25 cellular contexts compared by ENCODE assay signal in the genomic region with DNA sequence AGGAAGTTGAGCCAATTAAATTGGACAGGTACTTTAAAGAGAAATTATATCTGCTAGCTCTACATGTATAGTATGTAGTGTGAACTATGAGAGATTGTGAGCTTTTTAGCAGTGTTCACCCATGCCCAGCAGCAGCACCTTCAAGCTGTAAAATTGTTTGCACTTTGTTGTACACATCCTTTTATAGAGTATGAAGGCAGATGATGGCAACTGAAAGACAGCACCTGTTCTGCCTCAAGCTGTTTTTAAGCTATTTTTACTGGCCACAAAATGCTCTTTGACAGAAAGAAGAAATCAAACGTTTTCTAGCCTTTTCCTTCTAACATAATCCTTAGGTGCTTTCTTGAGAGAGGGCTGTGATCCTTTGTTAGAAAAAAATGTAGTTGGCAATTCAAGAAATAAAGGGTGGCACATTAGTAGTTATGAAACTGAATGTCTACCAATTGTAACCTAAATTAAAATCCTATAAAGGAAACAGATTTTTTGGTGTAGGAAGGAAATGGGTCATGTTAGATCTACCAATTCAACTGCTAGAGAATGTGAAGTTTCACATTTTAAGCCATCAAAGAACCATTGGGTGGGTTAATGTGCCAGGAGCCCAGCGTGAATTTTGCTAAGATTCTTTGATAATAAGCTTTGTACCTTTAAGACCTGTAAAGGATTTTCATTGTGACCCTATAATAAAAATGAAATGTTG. TPM values are rescaled to one million over a fixed set of nuclear protein-coding genes. Genes with fewer than 3 reads are reported as not detected.
A peak's percentile ranks its signal among the peaks of the same experiment; 100 is the strongest.
DNase-seq lines count a peak whose midpoint lies in the region; ATAC-seq and TF ChIP-seq lines count a peak whose summit lies in the region.
"Had no signal": no experiment of that assay in that cellular context is flagged by ENCODE, and none has a peak within 500 bp of the region (broad histone marks: within the 10 kb centered on the region; RNA-seq: fewer than 3 reads in every experiment).

No MANE protein-coding gene starts in this region.

- no peaks in the 10 kb centered on the region for H3K36me3 ChIP-seq in CD4-positive, CD25-positive, alpha-beta regulatory T cell (ENCODE audit: control insufficient read depth, insufficient read depth, low read length)
- peaks cover 24% of the 10 kb centered on the region for H3K36me3 ChIP-seq in OCI-LY7 (ENCODE audit: insufficient read depth, low read length)
- H3K36me3 ChIP-seq: neutrophil had no signal

- peaks cover 14 to 41% (median 34%) of the 10 kb centered on the region in 4 donors for H3K4me1 Mint-ChIP-seq in CD4-positive, CD25-positive, alpha-beta regulatory T cell

- peaks cover 39% of the 10 kb centered on the region; the same call in 1 of the 2 replicates for H3K79me2 ChIP-seq in OCI-LY7 (ENCODE audit: insufficient read depth, low read depth, low read length)

- H3K27me3 Mint-ChIP-seq in CD4-positive, CD25-positive, alpha-beta regulatory T cell = no peaks in the 10 kb centered on the region

- peaks cover 0 to 11% (median 0%) of the 10 kb centered on the region in 7 donors for H3K9me3 Mint-ChIP-seq in CD4-positive, CD25-positive, alpha-beta regulatory T cell

- no peak overlapping the region for H2AFZ ChIP-seq in OCI-LY7 (ENCODE audit: low read length)

- peak; percentile 42 to 55 for ATAC-seq in CD4-positive, CD25-positive, alpha-beta regulatory T cell (ENCODE audit: low read depth in 2 of 2)
- ATAC-seq in GM18502 (IDR thresholded peaks at IDR 0.05; ENCODE audit: poor library complexity, unreplicated experiment) (peak; percentile 51), HG03097 (IDR thresholded peaks at IDR 0.05; ENCODE audit: low FRiP score, unreplicated experiment) (peak; percentile 43), GM18870 (IDR thresholded peaks at IDR 0.05; ENCODE audit: unreplicated experiment) (no peak), HG03520 (IDR thresholded peaks at IDR 0.05; ENCODE audit: unreplicated experiment) (no peak), GM19035 (IDR thresholded peaks at IDR 0.05; ENCODE audit: unreplicated experiment) (no peak)
- ATAC-seq: heart left ventricle, K562, right cardiac atrium had no signal

- peak overlapping the region; percentile 41 for H3K4me2 ChIP-seq in OCI-LY7 (ENCODE audit: low read length)

- H3K9me3 ChIP-seq in CD4-positive, CD25-positive, alpha-beta regulatory T cell (ENCODE audit: control insufficient read depth in 2 of 2, low read length in 2 of 2) = peaks cover 9 to 10% of the 10 kb centered on the region in 2 experiments
- peaks cover 20% of the 10 kb centered on the region for H3K9me3 ChIP-seq in OCI-LY7 (ENCODE audit: low read length)

- intact Hi-C loops in OCI-LY7 (cut with micrococcal nuclease; ENCODE audit: unreplicated experiment) = loop anchor here (2.0 kb wide), 1 partner anchor 60 kb away; a partner anchor contains a TSS

- no peak for TF ChIP-seq CTCF in OCI-LY7 (conservative IDR thresholded peaks at IDR 0.05; ENCODE audit: low read length)

- no TSS peak for BruUV-seq in OCI-LY7 (replicated peaks; lab: Mats Ljungman, UMichigan)

- POLR2A ChIA-PET in OCI-LY7 (lab: Charles Lee) = interaction anchor here (0.5 to 2.5 kb wide), 17 partner anchors 9 to 841 kb away, joined by 3 to 16 read pairs (median 5); a partner anchor contains a TSS

- H3K27ac Mint-ChIP-seq in CD4-positive, CD25-positive, alpha-beta regulatory T cell = peak overlapping the region; percentile 69 to 80 (median 79)

- H3K27ac ChIP-seq in CD4-positive, CD25-positive, alpha-beta regulatory T cell (ENCODE audit: insufficient read depth, low read length, poor library complexity, severe bottlenecking) = peak overlapping the region; percentile 52
- H3K27ac ChIP-seq in OCI-LY7 (ENCODE audit: low read depth, low read length, poor library complexity, severe bottlenecking) = peak overlapping the region; percentile 82
- H3K27ac ChIP-seq: heart left ventricle, neutrophil had no signal

- H3K27me3 ChIP-seq in CD4-positive, CD25-positive, alpha-beta regulatory T cell (ENCODE audit: control insufficient read depth, insufficient read depth, low read length) = no peaks in the 10 kb centered on the region
- H3K27me3 ChIP-seq: heart left ventricle, neutrophil had no signal

- CTCF ChIA-PET in OCI-LY7 (lab: Charles Lee; ENCODE audit: unreplicated experiment) = interaction anchor here (1.1 kb wide), 1 partner anchor 119 kb away, joined by 3 read pairs; no protein-coding TSS in a partner anchor

- no peaks in the 10 kb centered on the region for H3K9me2 ChIP-seq in OCI-LY7 (ENCODE audit: insufficient read depth, low read length)

- peaks cover 9% of the 10 kb centered on the region for H3K36me3 Mint-ChIP-seq in CD4-positive, CD25-positive, alpha-beta regulatory T cell

- peak overlapping the region in 3 of 4 donors; percentile 34 to 85 (median 44) for H3K4me3 Mint-ChIP-seq in CD4-positive, CD25-positive, alpha-beta regulatory T cell

- DNase-seq in CD4-positive, CD25-positive, alpha-beta regulatory T cell = peak in 2 of 3 donors; percentile 16 to 23
- peak; percentile 69 for DNase-seq in OCI-LY7 (ENCODE audit: low spot score)
- no peak for DNase-seq in GM03348 (ENCODE audit: low spot score)
- DNase-seq: activated CD4-positive, CD25-positive, alpha-beta regulatory T cell; activated CD8-positive, alpha-beta memory T cell treated with anti-CD3 and anti-CD28 coated beads, Interleukin-2, amount 50 U/mL, for 48 hours; caudate nucleus; DMS 273 treated with DMSO at 0.1 percent for 48 hours; effector CD4-positive, alpha-beta T cell; H7; heart left ventricle; islet precursor cell; mesendoderm; NCI-H1436; NCI-H524; right cardiac atrium; stimulated activated CD4-positive, alpha-beta T cell treated with anti-CD3 and anti-CD28 coated beads, Interleukin-1b, Interleukin-23, amount 100 ng/mL, for 48 hours; substantia nigra; T-helper 1 cell had no signal

- H4K20me1 ChIP-seq in OCI-LY7 (ENCODE audit: insufficient read depth, low read length) = no peaks in the 10 kb centered on the region

- H3K4me3 ChIP-seq in CD4-positive, CD25-positive, alpha-beta regulatory T cell (ENCODE audit: low read depth, low read length) = peak overlapping the region; percentile 8
- H3K4me3 ChIP-seq in OCI-LY7 (ENCODE audit: low read depth, low read length, poor library complexity, severe bottlenecking) = no peak overlapping the region
- H3K4me3 ChIP-seq: heart left ventricle, K562 had no signal

- peaks cover 16% of the 10 kb centered on the region for H3K4me1 ChIP-seq in CD4-positive, CD25-positive, alpha-beta regulatory T cell (ENCODE audit: control insufficient read depth, insufficient read depth, low read length, poor library complexity, severe bottlenecking)
- peaks cover 52% of the 10 kb centered on the region for H3K4me1 ChIP-seq in OCI-LY7 (ENCODE audit: insufficient read depth, low read length, poor library complexity, severe bottlenecking)

RNA-seq across cellular contexts. Expression of a gene that starts 59.5 kb away (rescaled TPM):
- 43.9 TPM for total RNA-seq in CD4-positive, CD25-positive, alpha-beta regulatory T cell
- polyA plus RNA-seq in CD4-positive, CD25-positive, alpha-beta regulatory T cell = 10 to 100 TPM in 3 of 4 donors, 1 to 10 TPM in 1; 8.3 to 16.9 (median 15.2) TPM
- 28.7 and 67.5 TPM in 2 replicates for total RNA-seq in OCI-LY7 (2014; rRNA removed; shearing (Covaris generic))
- 111 and 122 TPM in 2 replicates for total RNA-seq in OCI-LY7 (2022)

RNA-seq across cellular contexts. Expression of a gene that starts 59.7 kb away (rescaled TPM):
- 4.6 TPM for total RNA-seq in CD4-positive, CD25-positive, alpha-beta regulatory T cell
- polyA plus RNA-seq in CD4-positive, CD25-positive, alpha-beta regulatory T cell = 1 to 10 TPM; 2.2 to 3.7 (median 3.1) TPM
- total RNA-seq in OCI-LY7 (2014; rRNA removed; shearing (Covaris generic)) = 10.9 and 11.6 TPM in 2 replicates
- total RNA-seq in OCI-LY7 (2022) = 24.8 and 27.0 TPM in 2 replicates

Comparison
In these comparisons a context has a peak if more than half of its experiments do, and no peak if none do; other contexts are left out.
1. ATAC-seq: peak in CD4-positive, CD25-positive, alpha-beta regulatory T cell (2 of 2), GM18502 (single experiment) and HG03097 (single experiment); none in GM18870 (single experiment), HG03520 (single experiment) and GM19035 (single experiment).